8 cellular contexts compared by ENCODE assay signal in genomic region chr2:57906152-57906732, GRCh38.
A peak's percentile ranks its signal among the peaks of the same experiment; 100 is the strongest.
DNase-seq lines count a peak whose midpoint lies in the region; ATAC-seq and TF ChIP-seq lines count a peak whose summit lies in the region.

No MANE protein-coding gene starts in this region.

- H3K9me3 ChIP-seq in DND-41 (ENCODE audit: insufficient read depth, low read length, severe bottlenecking) (no peaks in the 10 kb centered on the region), breast epithelium (no peaks in the 10 kb centered on the region), upper lobe of left lung (no peaks in the 10 kb centered on the region)

- H3K4me3 ChIP-seq in DND-41 (ENCODE audit: low read depth in 1 of 2, low read length in 2 of 2) (no peak overlapping the region), breast epithelium (no peak overlapping the region), kidney epithelial cell (ENCODE audit: low read depth, low read length) (no peak overlapping the region), upper lobe of left lung (no peak overlapping the region)

- no peak overlapping the region for H3K4me2 ChIP-seq in DND-41 (ENCODE audit: insufficient read depth, low read length)

- H3K36me3 ChIP-seq in DND-41 (ENCODE audit: insufficient read depth, low read length) = no peaks in the 10 kb centered on the region
- no peaks in the 10 kb centered on the region for H3K36me3 ChIP-seq in breast epithelium
- no peaks in the 10 kb centered on the region for H3K36me3 ChIP-seq in kidney epithelial cell (ENCODE audit: control insufficient read depth, insufficient read depth, low read length)
- H3K36me3 ChIP-seq in upper lobe of left lung = no peaks in the 10 kb centered on the region

- no peak overlapping the region for H3K9ac ChIP-seq in DND-41 (ENCODE audit: low read depth, low read length)

- no peaks in the 10 kb centered on the region for H3K4me1 ChIP-seq in DND-41 (ENCODE audit: insufficient read depth, low read length)
- no peaks in the 10 kb centered on the region for H3K4me1 ChIP-seq in breast epithelium
- H3K4me1 ChIP-seq in upper lobe of left lung = peaks cover 0 to 2% (median 0%) of the 10 kb centered on the region in 4 donors

- H3K79me2 ChIP-seq in DND-41 (ENCODE audit: insufficient read depth, low read length) = no peaks in the 10 kb centered on the region

- H3K27ac ChIP-seq in DND-41 (ENCODE audit: low read length) (no peak overlapping the region), breast epithelium (no peak overlapping the region), upper lobe of left lung (no peak overlapping the region)

- no peaks in the 10 kb centered on the region for H4K20me1 ChIP-seq in DND-41 (ENCODE audit: insufficient read depth, low read length)

- TF ChIP-seq EP300 in upper lobe of left lung (IDR thresholded peaks at IDR 0.05) = no peak

- TF ChIP-seq CTCF in DND-41 (IDR thresholded peaks at IDR 0.05; ENCODE audit: borderline replicate concordance, extremely low read depth, low read length, poor library complexity, severe bottlenecking) = peak; percentile 78
- TF ChIP-seq CTCF in breast epithelium (IDR thresholded peaks at IDR 0.05) = peak in 2 of 3 donors; percentile 56 to 61
- TF ChIP-seq CTCF in kidney epithelial cell (IDR thresholded peaks at IDR 0.05; ENCODE audit: insufficient read depth, low read length, poor library complexity, severe bottlenecking) = peak; percentile 77
- peak; percentile 45 to 75 (median 61) for TF ChIP-seq CTCF in upper lobe of left lung (IDR thresholded peaks at IDR 0.05)

- ATAC-seq in DND-41 (ENCODE audit: insufficient read depth, low read depth) (peak; percentile 88), GM19395 (IDR thresholded peaks at IDR 0.05; ENCODE audit: unreplicated experiment) (peak; percentile 64), HG03354 (IDR thresholded peaks at IDR 0.05; ENCODE audit: poor library complexity, severe bottlenecking, unreplicated experiment) (peak; percentile 73), upper lobe of left lung (ENCODE audit: low FRiP score in 2 of 2) (peak; percentile 69 to 89)

- no peak overlapping the region for H2AFZ ChIP-seq in DND-41 (ENCODE audit: low read depth, low read length)

- no peak for DNase-seq in DND-41
- peak; percentile 9 for DNase-seq in NCI-H748 treated with DMSO at 0.1 percent for 48 hours (lab: John Stamatoyannopoulos, UW)
- no peak for DNase-seq in breast epithelium (ENCODE audit: low spot score in 2 of 2)
- no peak for DNase-seq in kidney epithelial cell (ENCODE audit: low read depth)
- DNase-seq in upper lobe of left lung = no peak
- no peak for DNase-seq in posterior cingulate gyrus

- H3K27me3 ChIP-seq in DND-41 (ENCODE audit: insufficient read depth, low read length, poor library complexity) (no peaks in the 10 kb centered on the region), breast epithelium (no peaks in the 10 kb centered on the region), kidney epithelial cell (ENCODE audit: control insufficient read depth, insufficient read depth, low read length) (no peaks in the 10 kb centered on the region), upper lobe of left lung (no peaks in the 10 kb centered on the region)

- intact Hi-C loops in breast epithelium (cut with DNase I; ENCODE audit: low total_unique reads) = no loop called here
- intact Hi-C loops in posterior cingulate gyrus (cut with DNase I) = loop anchor here (5.0 to 10.0 kb wide), 3 partner anchors 141 to 541 kb away; partner anchors contain the start of gene VRK2

- 31% methylated on average over 5 of the region's 5 CpGs for WGBS in upper lobe of left lung, 2 donors

- TF ChIP-seq POLR2A in breast epithelium (IDR thresholded peaks at IDR 0.05) (no peak), upper lobe of left lung (IDR thresholded peaks at IDR 0.05) (no peak)
